In the genomic region with DNA sequence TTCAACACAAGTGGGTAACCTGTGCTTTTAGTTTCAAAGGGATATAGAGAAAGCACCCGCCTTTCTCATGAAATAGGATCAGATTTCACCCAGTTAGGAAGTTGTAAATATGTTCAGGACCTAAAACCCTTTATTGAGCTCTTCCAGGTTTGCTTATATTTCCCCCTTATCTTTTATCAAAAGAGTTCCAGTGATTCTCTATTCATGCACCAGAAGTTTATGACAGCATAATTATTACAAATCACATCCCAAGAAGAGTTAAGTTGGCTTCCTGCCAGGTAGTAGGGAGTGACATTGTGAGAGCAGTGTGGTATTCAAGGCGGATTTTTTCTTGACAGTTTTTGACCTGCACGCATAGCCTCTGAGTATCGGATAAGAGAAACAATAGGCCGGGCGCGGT, we compare ENCODE assay signal across 17 cellular contexts.
DNase-seq lines count a peak whose midpoint lies in the region; ATAC-seq and TF ChIP-seq lines count a peak whose summit lies in the region.
"Had no signal": no experiment of that assay in that cellular context is flagged by ENCODE, and none has a peak within 500 bp of the region (broad histone marks: within the 10 kb centered on the region; RNA-seq: fewer than 3 reads in every experiment).

No MANE protein-coding gene starts in this region.

- TF ChIP-seq POLR2A in lower leg skin (IDR thresholded peaks at IDR 0.05): no peak

- ATAC-seq in GM19328 (IDR thresholded peaks at IDR 0.05; ENCODE audit: unreplicated experiment): no peak
- no peak for ATAC-seq in GM19467 (IDR thresholded peaks at IDR 0.05; ENCODE audit: unreplicated experiment)

- H3K4me3 ChIP-seq in lower leg skin (ENCODE audit: low read depth, poor library complexity, severe bottlenecking): no peak overlapping the region
- H3K4me3 ChIP-seq: colonic mucosa had no signal

- intact Hi-C loops in lower leg skin (cut with DNase I; ENCODE audit: low total_unique reads): no loop called here

- DNase-seq in COLO668 (lab: John Stamatoyannopoulos, UW; ENCODE audit: unreplicated experiment) (peak; percentile 56), NCI-H128 (lab: John Stamatoyannopoulos, UW; ENCODE audit: unreplicated experiment) (peak; percentile 39), NCI-H345 treated with DMSO at 0.1 percent for 48 hours (lab: John Stamatoyannopoulos, UW; ENCODE audit: unreplicated experiment) (peak; percentile 28), left kidney (ENCODE audit: low read depth, low spot score) (peak; percentile 58), SKM-1 treated with dmso at 0.1 percent for 144 hours (lab: John Stamatoyannopoulos, UW; ENCODE audit: unreplicated experiment) (no peak), lower leg skin (ENCODE audit: low spot score in 2 of 2) (no peak)
- DNase-seq: ACHN; activated CD4-positive, CD25-positive, alpha-beta regulatory T cell treated with anti-CD3 and anti-CD28 coated beads, Interleukin-2, amount 50 U/mL, for 72 hours; CD4-positive, alpha-beta memory T cell; colonic mucosa; hypothalamus; midbrain; NCI-H526; OCI-M1; SHP77 treated with DMSO at 0.1 percent for 48 hours had no signal

- WGBS in lower leg skin, 2 donors: 74 to 80% methylated on average over 7 of the region's 7 CpGs

- TF ChIP-seq CTCF in lower leg skin (IDR thresholded peaks at IDR 0.05): no peak

Comparison
In these comparisons a context has a peak if more than half of its experiments do, and no peak if none do; other contexts are left out.
1. DNase-seq: peak in COLO668 (single experiment), NCI-H128 (single experiment), NCI-H345 treated with DMSO at 0.1 percent for 48 hours (single experiment) and left kidney (single experiment); none in SKM-1 treated with dmso at 0.1 percent for 144 hours (single experiment) and lower leg skin (0 of 2).